Comparison of ENCODE assay signal across 19 cellular contexts in the genomic region with DNA sequence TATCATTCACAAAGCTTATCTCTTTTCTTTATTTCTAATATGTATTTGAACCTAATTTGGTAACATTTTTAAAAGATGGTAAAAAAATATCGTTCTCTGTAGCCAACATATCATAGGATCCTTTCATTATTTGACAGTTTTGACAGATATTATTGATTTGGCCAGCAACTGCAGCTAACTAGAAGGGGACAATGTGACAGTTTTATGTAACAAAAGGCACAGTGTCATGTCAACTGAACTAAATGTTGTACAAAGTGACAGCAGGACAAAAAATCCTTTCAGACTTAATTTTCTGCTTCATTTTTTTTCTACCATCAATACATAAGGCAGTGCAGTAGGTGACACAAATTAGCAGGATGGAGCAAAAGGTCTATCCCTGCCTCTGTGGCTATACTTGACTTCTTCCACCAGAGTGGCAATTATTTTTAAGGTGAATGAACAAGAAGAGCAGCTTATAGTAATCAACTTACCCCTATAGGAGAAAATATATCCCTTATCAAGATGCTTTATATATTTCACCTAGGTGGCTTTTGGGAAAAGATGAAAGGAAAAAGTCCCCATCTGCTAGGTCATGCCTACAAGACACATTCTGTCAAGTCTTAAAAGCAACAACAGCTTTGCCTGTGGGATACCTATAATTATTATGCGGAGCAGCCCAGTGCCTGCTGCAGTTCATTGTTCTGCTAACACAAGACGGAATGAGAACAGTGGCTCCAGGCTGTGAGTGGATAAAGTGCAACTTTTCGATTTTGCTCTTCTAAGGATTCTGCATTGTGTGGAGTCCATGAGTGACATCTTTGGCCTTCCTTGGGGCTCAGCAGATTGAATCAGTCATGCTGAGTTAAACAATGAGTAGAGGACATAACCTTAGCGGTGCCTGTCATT.
"Had no signal": no experiment of that assay in that cellular context is flagged by ENCODE, and none has a peak within 500 bp of the region (broad histone marks: within the 10 kb centered on the region; RNA-seq: fewer than 3 reads in every experiment).

No MANE protein-coding gene starts in this region.

- H3K4me1 ChIP-seq: adrenal gland, lower lobe of right lung, psoas muscle, transverse colon had no signal

- H3K27ac ChIP-seq: adrenal gland, lower lobe of right lung, psoas muscle, transverse colon had no signal

- H3K36me3 ChIP-seq: adrenal gland, lower lobe of right lung, transverse colon had no signal

- H3K4me3 ChIP-seq: adrenal gland, lower lobe of right lung, psoas muscle, transverse colon had no signal

- H3K27me3 ChIP-seq: adrenal gland, transverse colon had no signal

- H3K4me1 Mint-ChIP-seq: naive thymus-derived CD4-positive, alpha-beta T cell had no signal

- ATAC-seq: lower lobe of right lung; naive thymus-derived CD4-positive, alpha-beta T cell; psoas muscle; sciatic nerve had no signal

- H3K36me3 Mint-ChIP-seq: naive thymus-derived CD4-positive, alpha-beta T cell had no signal

- H3K9me3 Mint-ChIP-seq: activated T-helper 2 cell treated with anti-CD3 and anti-CD28 coated beads, Interferon-gamma antibody, Interleukin-2, Interleukin-4, amounts not matched to agents 10 μg/mL and 5 μg/mL and 100 μg/mL, durations not matched to agents 14 hours and 24 hours and 36 hours had no signal

- DNase-seq: activated CD4-positive, alpha-beta T cell treated with anti-CD3 and anti-CD28 coated beads, Interleukin-2, amount 50 U/mL, for 1 hour; activated CD4-positive, CD25-positive, alpha-beta regulatory T cell; activated naive CD4-positive, alpha-beta T cell treated with anti-CD3 and anti-CD28 coated beads, Interleukin-2, amount 50 U/mL, for 16 hours; activated T-cell treated with anti-CD3 and anti-CD28 coated beads for 4 hours; adrenal gland; effector CD4-positive, alpha-beta T cell; lower lobe of right lung; naive thymus-derived CD4-positive, alpha-beta T cell; occipital lobe; psoas muscle; stimulated activated CD4-positive, alpha-beta T cell treated with anti-CD3 and anti-CD28 coated beads, Interleukin-2, amount 100 ng/mL, for 24 hours; stimulated activated naive CD4-positive, alpha-beta T cell; substantia nigra; transverse colon had no signal

- H3K27me3 Mint-ChIP-seq: naive thymus-derived CD4-positive, alpha-beta T cell had no signal

- FAIRE-seq: colon, frontal cortex, TTC549 had no signal

- H3K4me3 Mint-ChIP-seq: naive thymus-derived CD4-positive, alpha-beta T cell had no signal

- H3K9me3 ChIP-seq: adrenal gland, lower lobe of right lung, psoas muscle, transverse colon had no signal

- H3K27ac Mint-ChIP-seq: activated T-helper 2 cell treated with anti-CD3 and anti-CD28 coated beads, Interferon-gamma antibody, Interleukin-2, Interleukin-4, amounts not matched to agents 10 μg/mL and 5 μg/mL and 100 μg/mL, durations not matched to agents 14 hours and 24 hours and 36 hours; naive thymus-derived CD4-positive, alpha-beta T cell had no signal
